ENCODE assay signal across 17 cellular contexts in the genomic region with DNA sequence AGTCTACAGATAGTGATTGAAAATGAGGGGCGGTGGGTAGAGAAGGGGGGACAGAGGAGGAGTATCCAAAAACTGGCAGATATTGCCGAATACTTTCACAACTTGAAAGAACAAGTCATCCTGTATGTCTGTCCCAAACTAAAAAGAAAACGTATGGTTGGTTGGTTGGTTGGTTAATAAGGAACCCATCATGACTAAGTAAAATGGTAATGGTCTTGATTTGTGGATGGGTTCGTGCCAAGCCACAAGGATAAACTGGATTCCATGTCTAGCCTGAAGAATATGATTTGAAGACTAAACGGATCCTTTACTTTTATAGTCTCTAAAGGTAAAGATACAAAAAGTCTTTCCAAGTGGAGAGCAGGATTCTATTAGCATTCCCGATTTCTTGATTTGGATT.
"Had no signal": no experiment of that assay in that cellular context is flagged by ENCODE, and none has a peak within 500 bp of the region (broad histone marks: within the 10 kb centered on the region; RNA-seq: fewer than 3 reads in every experiment).

No MANE protein-coding gene starts in this region.

- H3K27ac ChIP-seq: RWPE1 had no signal

- DNase-seq: Karpas-422, KG1, MM.1S, NCI-H1092 treated with DMSO at 0.1 percent for 48 hours, NCI-H1436 treated with DMSO at 0.1 percent for 48 hours, NCI-H1694, NCI-H187 treated with DMSO at 0.1 percent for 48 hours, NCI-H2029 treated with DMSO at 0.1 percent for 48 hours, NCI-H2171 treated with DMSO at 0.1 percent for 48 hours, NCI-H2227 treated with DMSO at 0.1 percent for 48 hours, NCI-H524, NCI-H526 treated with DMSO at 0.1 percent for 48 hours, NCI-H774, SHP77, SK-N-SH, SW 1271 had no signal

- H3K9ac ChIP-seq: SK-N-SH had no signal

- H3K9me3 ChIP-seq: SK-N-SH had no signal

- H3K4me2 ChIP-seq: SK-N-SH had no signal
